Comparison of ENCODE assay signal across 8 cellular contexts in the genomic region with DNA sequence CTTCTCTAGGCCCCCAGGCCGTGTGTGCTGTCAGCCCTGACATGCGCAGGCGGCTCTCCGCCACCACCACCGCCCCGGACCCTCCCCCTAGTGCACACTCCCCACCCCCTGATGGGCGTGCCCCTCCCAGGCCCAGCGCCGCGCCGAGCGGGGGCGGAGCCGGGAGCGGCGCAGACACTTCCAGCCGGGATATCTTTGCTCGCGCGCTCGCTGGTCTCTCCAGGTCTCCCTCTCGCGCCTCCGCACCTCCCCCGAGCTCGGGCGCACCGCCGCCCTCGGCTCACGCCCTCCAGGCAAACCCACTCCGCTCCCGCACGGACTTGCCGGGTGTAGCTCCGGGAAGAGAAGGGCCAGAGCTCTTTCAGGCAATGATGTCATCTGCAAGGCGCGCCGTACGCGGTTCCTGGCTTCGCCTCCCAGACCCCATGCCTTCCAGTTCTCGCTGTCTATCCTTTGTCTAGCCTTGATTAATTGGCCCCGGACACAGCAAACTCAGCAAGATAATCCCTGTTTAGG. TPM values are rescaled to one million over a fixed set of nuclear protein-coding genes. Genes with fewer than 3 reads are reported as not detected.
DNase-seq lines count a peak whose midpoint lies in the region; ATAC-seq and TF ChIP-seq lines count a peak whose summit lies in the region.

A gene with protein sequence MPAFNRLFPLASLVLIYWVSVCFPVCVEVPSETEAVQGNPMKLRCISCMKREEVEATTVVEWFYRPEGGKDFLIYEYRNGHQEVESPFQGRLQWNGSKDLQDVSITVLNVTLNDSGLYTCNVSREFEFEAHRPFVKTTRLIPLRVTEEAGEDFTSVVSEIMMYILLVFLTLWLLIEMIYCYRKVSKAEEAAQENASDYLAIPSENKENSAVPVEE (minus strand): TSS at position 59 of the 516 bp plus-strand sequence. CDS start 823 bp downstream, outside the sequence.

- intact Hi-C loops in ascending aorta (cut with DNase I): no loop called here

- H3K9ac ChIP-seq in trophoblast cell (ENCODE audit: low read length): peak within 1 kb of the TSS; percentile 49

- H2BK12ac ChIP-seq in trophoblast cell (ENCODE audit: low read length): no peak within 1 kb of the TSS

- no peaks in the 10 kb centered on the region for H3K4me1 ChIP-seq in ascending aorta
- peaks cover 0 to 22% of the 10 kb centered on the region in 2 donors for H3K4me1 ChIP-seq in right atrium auricular region
- peaks cover 4 to 10% of the 10 kb centered on the region in 2 experiments for H3K4me1 ChIP-seq in trophoblast cell (ENCODE audit: control insufficient read depth in 1 of 2, insufficient read depth in 2 of 2, low read length in 2 of 2)

- H2AFZ ChIP-seq in trophoblast cell (ENCODE audit: insufficient read depth, low read length, poor library complexity): peak within 1 kb of the TSS; percentile 94

- H3K4ac ChIP-seq in trophoblast cell (ENCODE audit: low read depth, low read length): no peak within 1 kb of the TSS

- H3K79me2 ChIP-seq in trophoblast cell (ENCODE audit: control insufficient read depth, insufficient read depth, low read length, poor library complexity): no peaks in the 10 kb centered on the region

- no peak within 1 kb of the TSS for H3K23ac ChIP-seq in trophoblast cell (ENCODE audit: low read length)

- H3K4me2 ChIP-seq in trophoblast cell (ENCODE audit: low read length): peak within 1 kb of the TSS; percentile 93

- H3K4me3 ChIP-seq in HFF-Myc (replicated peaks; ENCODE audit: low read depth, low read length) (peak within 1 kb of the TSS; percentile 41), ascending aorta (peak within 1 kb of the TSS; percentile 49 to 59), right atrium auricular region (peak within 1 kb of the TSS; percentile 50 to 66), trophoblast cell (ENCODE audit: low read depth, low read length) (peak within 1 kb of the TSS; percentile 75)

- no peak within 1 kb of the TSS for H4K91ac ChIP-seq in trophoblast cell (ENCODE audit: low read depth, low read length)

- H3K27ac ChIP-seq in ascending aorta (no peak within 1 kb of the TSS), right atrium auricular region (peak within 1 kb of the TSS; percentile 71 to 73), trophoblast cell (ENCODE audit: low read depth, low read length) (no peak within 1 kb of the TSS)

- no peaks in the 10 kb centered on the region for H3K36me3 ChIP-seq in ascending aorta
- no peaks in the 10 kb centered on the region for H3K36me3 ChIP-seq in right atrium auricular region
- H3K36me3 ChIP-seq in trophoblast cell (ENCODE audit: control insufficient read depth in 1 of 2, insufficient read depth in 2 of 2, low read length in 2 of 2): no peaks in the 10 kb centered on the region

- no peak within 1 kb of the TSS for H3K18ac ChIP-seq in trophoblast cell (ENCODE audit: low read length)

- no peak within 1 kb of the TSS for H2AK5ac ChIP-seq in trophoblast cell (ENCODE audit: low read length)

- H4K8ac ChIP-seq in trophoblast cell (ENCODE audit: low read depth, low read length): peak within 1 kb of the TSS; percentile 48

- H3K27me3 ChIP-seq in ascending aorta: no peaks in the 10 kb centered on the region
- H3K27me3 ChIP-seq in right atrium auricular region: no peaks in the 10 kb centered on the region
- H3K27me3 ChIP-seq in trophoblast cell (ENCODE audit: insufficient read depth, low read length): peaks cover 4% of the 10 kb centered on the region

- H4K12ac ChIP-seq in trophoblast cell (ENCODE audit: low read depth, low read length): no peak within 1 kb of the TSS

- no peak within 1 kb of the TSS for H2BK5ac ChIP-seq in trophoblast cell (ENCODE audit: low read depth, low read length, poor library complexity)

- H3K9me3 ChIP-seq in ascending aorta (no peaks in the 10 kb centered on the region), right atrium auricular region (no peaks in the 10 kb centered on the region), trophoblast cell (ENCODE audit: insufficient read depth, low read depth, low read length) (no peaks in the 10 kb centered on the region)

- no peak for ATAC-seq in GM21717 (IDR thresholded peaks at IDR 0.05; ENCODE audit: unreplicated experiment)

- H3K79me1 ChIP-seq in trophoblast cell (ENCODE audit: low read length): peaks cover 2% of the 10 kb centered on the region

- TF ChIP-seq CTCF in HFF-Myc (IDR thresholded peaks at IDR 0.05; ENCODE audit: low read depth, low read length, missing control alignments): no peak
- no peak for TF ChIP-seq CTCF in ascending aorta (IDR thresholded peaks at IDR 0.05)
- TF ChIP-seq CTCF in right atrium auricular region (IDR thresholded peaks at IDR 0.05): no peak

- no peak within 1 kb of the TSS for H3K14ac ChIP-seq in trophoblast cell (ENCODE audit: low read length)

- DNase-seq in COLO668 (lab: John Stamatoyannopoulos, UW; ENCODE audit: unreplicated experiment) (peak; percentile 91), HFF-Myc (ENCODE audit: extremely low read depth, low read depth) (peak; percentile 10), NCI-H526 (lab: John Stamatoyannopoulos, UW) (peak; percentile 97 to 100), ascending aorta (ENCODE audit: low spot score in 2 of 2) (no peak), right atrium auricular region (ENCODE audit: low spot score) (no peak), trophoblast cell (peak; percentile 48 to 72), T-helper 9 cell (no peak)

- H2BK120ac ChIP-seq in trophoblast cell (ENCODE audit: insufficient read depth, low read length, poor library complexity): no peak within 1 kb of the TSS

- no CpG with 5 or more reads among the region's 44 CpGs for WGBS in trophoblast cell (ENCODE audit: extremely low coverage, insufficient coverage, insufficient read length)

RNA-seq across cellular contexts. Expression of the gene that starts here (rescaled TPM):
- total RNA-seq in ascending aorta: 4.7 TPM
- total RNA-seq in right atrium auricular region: under 1 TPM; 0.31 to 0.70 TPM
- polyA plus RNA-seq in trophoblast cell (2013): 0.23 and 0.25 TPM in 2 replicates

Comparison
In these comparisons a context has a peak if more than half of its experiments do, and no peak if none do; other contexts are left out.
1. DNase-seq: peak in COLO668 (single experiment), HFF-Myc (single experiment), NCI-H526 (2 of 2) and trophoblast cell (2 of 2); none in ascending aorta (0 of 2), right atrium auricular region (single experiment) and T-helper 9 cell (single experiment).
2. H3K27ac ChIP-seq: peak in right atrium auricular region (2 of 2); none in ascending aorta (0 of 2) and trophoblast cell (single experiment).
3. Peak in every context shown above with its lines, with median percentiles within 50 percentile points of each other: H3K4me3 ChIP-seq.